ENCODE assay signal across 8 cellular contexts in the genomic region with DNA sequence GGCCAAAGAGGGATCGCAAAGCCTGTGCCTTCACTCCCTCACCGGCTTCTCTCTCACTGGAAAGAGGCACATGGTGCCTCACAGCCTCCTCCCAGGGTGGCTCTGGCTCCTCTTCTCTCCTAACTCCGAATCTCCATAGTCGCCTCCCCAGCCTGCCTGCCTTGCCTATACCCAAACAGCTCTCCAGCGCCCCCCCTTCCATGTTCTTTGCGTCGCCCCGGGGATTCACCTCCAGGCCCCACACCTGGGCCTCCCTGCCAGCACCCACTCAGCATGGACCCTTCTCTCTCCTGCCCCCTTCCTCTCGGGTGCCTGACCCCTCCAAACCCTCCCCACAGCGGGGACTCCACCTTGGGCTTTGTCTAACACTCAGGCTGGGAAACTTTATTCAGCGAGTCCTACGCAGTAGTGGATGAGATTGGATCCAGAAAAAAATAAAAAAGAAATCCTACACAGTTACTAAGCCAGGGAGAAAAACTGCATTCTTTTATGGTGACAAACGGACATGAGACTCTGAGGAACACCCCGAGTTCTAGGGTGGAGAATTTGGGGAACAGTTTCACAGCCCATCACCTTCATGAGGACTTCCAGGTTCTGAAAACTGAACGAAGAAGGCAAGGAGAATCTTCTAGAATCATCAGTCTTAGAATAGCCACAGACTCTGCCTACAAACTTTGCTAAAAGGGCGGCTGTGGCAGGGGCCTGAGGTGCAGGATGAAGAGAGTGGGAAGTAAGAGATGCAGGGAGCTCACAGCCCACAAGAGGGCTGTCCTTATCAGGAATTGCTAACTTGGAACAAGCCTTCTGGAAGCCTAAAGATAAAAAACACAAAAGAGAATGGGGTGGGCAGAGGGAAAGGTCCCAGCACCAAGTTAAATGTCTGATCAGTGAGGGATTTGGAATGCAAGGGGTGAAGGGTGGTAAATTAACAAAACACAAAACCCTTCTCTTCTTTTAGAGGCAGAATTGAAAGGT. TPM values are rescaled to one million over a fixed set of nuclear protein-coding genes. Genes with fewer than 3 reads are reported as not detected.
A peak's percentile ranks its signal among the peaks of the same experiment; 100 is the strongest.
DNase-seq lines count a peak whose midpoint lies in the region; ATAC-seq and TF ChIP-seq lines count a peak whose summit lies in the region.

No MANE protein-coding gene starts in this region.

- H3K9me3 Mint-ChIP-seq in CD4-positive, alpha-beta memory T cell = no peaks in the 10 kb centered on the region

- no peak for DNase-seq in CD4-positive, alpha-beta memory T cell
- DNase-seq in MV-4-11 (lab: John Stamatoyannopoulos, UW) = peak; percentile 13
- DNase-seq in dermis blood vessel endothelial cell = peak; percentile 71
- no peak for DNase-seq in effector CD4-positive, alpha-beta T cell
- no peak for DNase-seq in ureter (ENCODE audit: low spot score)

- no peak overlapping the region for H3K4me3 ChIP-seq in CD4-positive, alpha-beta memory T cell (ENCODE audit: low read length in 2 of 2)
- H3K4me3 ChIP-seq in neutrophil (ENCODE audit: low read depth in 1 of 2, low read length in 1 of 2) = no peak overlapping the region

- TF ChIP-seq CTCF in neutrophil (IDR thresholded peaks at IDR 0.05) = peak; percentile 53

- H3K4me1 Mint-ChIP-seq in CD4-positive, alpha-beta memory T cell = peaks cover 15 to 34% (median 17%) of the 10 kb centered on the region in 4 donors

- intact Hi-C loops in CD4-positive, alpha-beta memory T cell (cut with micrococcal nuclease) = no loop called here

- no peaks in the 10 kb centered on the region for H3K9me3 ChIP-seq in CD4-positive, alpha-beta memory T cell (ENCODE audit: control insufficient read depth in 1 of 2, low read length in 2 of 2)
- H3K9me3 ChIP-seq in neutrophil = no peaks in the 10 kb centered on the region

- no peaks in the 10 kb centered on the region for H3K27me3 Mint-ChIP-seq in CD4-positive, alpha-beta memory T cell

- ATAC-seq in GM21825 (IDR thresholded peaks at IDR 0.05; ENCODE audit: unreplicated experiment) = no peak
- ATAC-seq in HG03196 (IDR thresholded peaks at IDR 0.05; ENCODE audit: unreplicated experiment) = no peak

- H3K27me3 ChIP-seq in CD4-positive, alpha-beta memory T cell (ENCODE audit: insufficient read depth, low read length) = no peaks in the 10 kb centered on the region
- no peaks in the 10 kb centered on the region for H3K27me3 ChIP-seq in neutrophil

- H3K36me3 Mint-ChIP-seq in CD4-positive, alpha-beta memory T cell = peaks cover 6 to 9% of the 10 kb centered on the region in 2 donors

- CTCF ChIA-PET in CD4-positive, alpha-beta memory T cell (lab: Charles Lee; ENCODE audit: partially characterized antibody) = interaction anchor here (7.1 kb wide), 1 partner anchor 9 kb away, joined by 85 read pairs; no protein-coding TSS in a partner anchor

- POLR2A ChIA-PET in CD4-positive, alpha-beta memory T cell (lab: Charles Lee; ENCODE audit: partially characterized antibody) = interaction anchor here (0.6 kb wide), 1 partner anchor 30 kb away, joined by 4 read pairs; no protein-coding TSS in a partner anchor

- H3K4me1 ChIP-seq in CD4-positive, alpha-beta memory T cell (ENCODE audit: insufficient read depth, low read length) = peaks cover 35% of the 10 kb centered on the region
- H3K4me1 ChIP-seq in neutrophil (ENCODE audit: control insufficient read depth in 1 of 2, insufficient read depth in 1 of 2, low read depth in 1 of 2, low read length in 1 of 2) = peaks cover 60 to 77% of the 10 kb centered on the region in 2 experiments

- H3K36me3 ChIP-seq in CD4-positive, alpha-beta memory T cell (ENCODE audit: insufficient read depth, low read length) = peaks cover 6% of the 10 kb centered on the region
- peaks cover 41% of the 10 kb centered on the region for H3K36me3 ChIP-seq in neutrophil

- H3K4me3 Mint-ChIP-seq in CD4-positive, alpha-beta memory T cell = no peak overlapping the region

- no peak overlapping the region for H3K27ac ChIP-seq in CD4-positive, alpha-beta memory T cell (ENCODE audit: low read depth, low read length)
- peak overlapping the region; percentile 94 for H3K27ac ChIP-seq in neutrophil

- peak overlapping the region in 4 of 7 donors; percentile 25 to 47 (median 26) for H3K27ac Mint-ChIP-seq in CD4-positive, alpha-beta memory T cell

RNA-seq across cellular contexts. Expression of a gene that starts 5.3 kb away (rescaled TPM):
- 10 to 100 TPM; 23.3 to 25.4 TPM for total RNA-seq in CD4-positive, alpha-beta memory T cell
- 1 to 10 TPM; 5.3 to 7.2 TPM for polyA plus RNA-seq in CD4-positive, alpha-beta memory T cell
- total RNA-seq in dermis blood vessel endothelial cell (195 and 382 TPM in 2 replicates), ureter (39.9 TPM)

RNA-seq across cellular contexts. Expression of a gene that starts 35.3 kb away (rescaled TPM):
- 10 to 100 TPM; 78.1 to 81.1 TPM for total RNA-seq in CD4-positive, alpha-beta memory T cell
- polyA plus RNA-seq in CD4-positive, alpha-beta memory T cell = 10 to 100 TPM in 1 of 2 donors, 1 to 10 TPM in 1; 8.6 to 15.6 TPM
- total RNA-seq in dermis blood vessel endothelial cell (24.4 and 29.6 TPM in 2 replicates), ureter (29.7 TPM)

Comparison
In these comparisons a context has a peak if more than half of its experiments do, and no peak if none do; other contexts are left out.
1. DNase-seq: peak in MV-4-11 (single experiment) and dermis blood vessel endothelial cell (single experiment); none in CD4-positive, alpha-beta memory T cell (0 of 5), effector CD4-positive, alpha-beta T cell (single experiment) and ureter (single experiment).